9 cellular contexts compared by ENCODE assay signal in the genomic region with DNA sequence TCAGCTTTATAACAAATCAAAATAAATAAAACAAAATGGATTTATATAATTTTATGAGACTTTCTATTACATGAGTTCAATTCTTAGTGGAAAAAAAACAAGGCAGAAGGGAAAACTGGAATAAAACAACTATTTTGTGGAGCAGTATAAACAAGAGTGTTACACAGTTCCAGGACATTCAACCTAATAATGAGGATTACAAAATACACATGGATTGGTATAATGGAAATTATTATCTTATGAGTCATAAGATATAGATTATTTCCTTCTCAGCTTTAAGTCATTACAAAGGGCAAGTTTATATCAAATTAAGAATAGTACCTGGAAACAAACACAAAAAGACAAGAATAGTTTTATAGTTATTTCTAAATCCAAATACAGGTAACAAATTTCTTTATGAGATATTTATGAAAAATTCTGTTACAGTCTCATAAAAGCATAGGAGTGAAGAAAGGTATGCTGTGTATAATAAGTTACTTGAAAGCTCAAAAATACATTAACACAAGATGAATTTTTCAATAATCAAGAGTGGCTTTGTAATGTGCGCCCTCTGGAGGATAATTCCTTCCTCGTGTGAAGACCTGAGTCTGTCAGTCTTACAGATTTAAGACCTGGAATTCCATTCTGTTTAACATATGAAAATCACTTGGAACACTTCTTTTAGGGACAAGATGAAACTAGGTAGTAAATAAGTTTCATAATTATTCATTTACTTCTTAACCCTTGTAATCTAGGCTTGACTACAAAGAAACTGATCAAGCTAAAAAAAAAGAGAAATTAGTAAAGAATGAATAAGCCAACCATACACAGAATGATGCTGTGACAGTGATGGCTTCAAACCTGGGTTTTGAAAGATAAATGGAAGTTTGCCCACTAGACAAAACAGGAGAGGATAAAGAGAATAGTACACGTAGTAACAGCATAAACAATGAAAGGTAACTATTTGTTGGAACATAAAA.
DNase-seq lines count a peak whose midpoint lies in the region; ATAC-seq lines count a peak whose summit lies in the region.
"Had no signal": no experiment of that assay in that cellular context is flagged by ENCODE, and none has a peak within 500 bp of the region (broad histone marks: within the 10 kb centered on the region; RNA-seq: fewer than 3 reads in every experiment).

No MANE protein-coding gene starts in this region.

- no peak overlapping the region for H3K4me3 ChIP-seq in HAP-1
- H3K4me3 ChIP-seq: BLaER1 treated with 17β-estradiol and CSF1 and Interleukin-3, amounts not matched to agents 10 nM and 100 nM had no signal

- no peaks in the 10 kb centered on the region for H3K27me3 ChIP-seq in HAP-1 (ENCODE audit: low read depth)
- H3K27me3 ChIP-seq: BLaER1 treated with 17β-estradiol and CSF1 and Interleukin-3, amounts not matched to agents 10 nM and 100 nM had no signal

- ATAC-seq in HG02759 (IDR thresholded peaks at IDR 0.05; ENCODE audit: unreplicated experiment) = no peak

- H3K36me3 ChIP-seq in HAP-1 (replicated peaks) = peaks cover 42% of the 10 kb centered on the region

- DNase-seq in DMS 273 (lab: John Stamatoyannopoulos, UW; ENCODE audit: unreplicated experiment) (peak; percentile 44), DMS 273 treated with DMSO at 0.1 percent for 48 hours (lab: John Stamatoyannopoulos, UW) (no peak), HAP-1 (ENCODE audit: low spot score in 2 of 2) (peak; percentile 68 to 78), RPMI8226 (peak; percentile 57), dedifferentiated amniotic fluid mesenchymal stem cell (ENCODE audit: extremely low spot score) (peak; percentile 74), medulla oblongata (ENCODE audit: extremely low spot score) (peak; percentile 87)
- DNase-seq in stimulated activated CD8-positive, alpha-beta memory T cell treated with anti-CD3 and anti-CD28 coated beads, Interleukin-4, amount 100 ng/mL, for 48 hours = no peak

- no peaks in the 10 kb centered on the region for H3K9me3 ChIP-seq in HAP-1
- H3K9me3 ChIP-seq: BLaER1 treated with 17β-estradiol and CSF1 and Interleukin-3, amounts not matched to agents 10 nM and 100 nM had no signal

- peaks cover 23% of the 10 kb centered on the region for H3K4me1 ChIP-seq in HAP-1

- in situ Hi-C loops in HAP-1 (cut with MboI; ENCODE audit: low sequenced_read_pairs) = no loop called here

Comparison
In these comparisons a context has a peak if more than half of its experiments do, and no peak if none do; other contexts are left out.
1. DNase-seq: peak in DMS 273 (single experiment), HAP-1 (2 of 2), RPMI8226 (single experiment), dedifferentiated amniotic fluid mesenchymal stem cell (single experiment) and medulla oblongata (single experiment); none in DMS 273 treated with DMSO at 0.1 percent for 48 hours (single experiment) and stimulated activated CD8-positive, alpha-beta memory T cell treated with anti-CD3 and anti-CD28 coated beads, Interleukin-4, amount 100 ng/mL, for 48 hours (single experiment).